1 cellular context compared by ENCODE assay signal in the genomic region with DNA sequence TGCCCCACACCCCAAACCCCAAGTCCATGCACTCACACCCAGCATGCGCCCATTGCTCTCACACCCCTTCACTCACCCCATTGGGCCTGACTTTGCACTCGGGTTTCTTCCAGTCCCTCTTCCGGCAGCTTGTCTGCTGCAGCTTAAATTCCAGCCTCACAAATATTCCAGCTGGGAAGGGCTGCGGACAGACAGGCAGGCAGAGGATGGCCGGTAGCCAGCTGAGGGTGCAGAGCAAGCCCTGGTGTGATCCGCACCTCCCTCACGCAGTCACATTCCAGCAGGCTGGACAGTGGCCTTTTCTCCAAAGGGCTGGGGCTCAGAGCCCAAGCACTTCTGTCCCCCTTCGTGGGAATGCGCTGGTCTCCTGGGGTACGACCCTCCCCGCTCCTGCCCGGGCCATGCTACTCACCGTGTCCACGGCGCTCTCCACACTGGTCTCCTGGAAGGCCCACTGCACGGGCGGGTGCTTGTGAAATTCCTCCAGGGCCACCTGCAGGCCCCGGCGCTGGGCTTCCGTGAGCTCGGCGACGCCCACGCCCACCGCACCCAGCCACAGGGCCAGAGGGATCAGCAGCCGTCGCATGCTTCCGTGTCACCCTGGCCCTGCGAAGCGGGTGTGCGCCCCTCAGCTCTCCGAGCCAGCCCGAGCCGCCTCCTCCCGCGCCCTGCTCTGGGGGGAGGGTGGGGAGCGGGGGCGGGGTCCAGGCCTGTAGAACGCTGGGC.
TF ChIP-seq lines count a peak whose summit lies in the region.

No MANE protein-coding gene starts in this region.

TF ChIP-seq in SK-N-SH, 30 proteins besides CTCF, POLR2A, EP300 and RAD21:
- TF ChIP-seq FOXJ3 (CRISPR knock-in tag; IDR thresholded peaks at IDR 0.05), result no peak
- TF ChIP-seq RXRA (IDR thresholded peaks at IDR 0.05; ENCODE audit: borderline replicate concordance, low read depth), result no peak
- TF ChIP-seq SIN3A (IDR thresholded peaks at IDR 0.05; ENCODE audit: borderline replicate concordance, low read depth, low read length), result no peak
- TF ChIP-seq NRF1 (IDR thresholded peaks at IDR 0.05; ENCODE audit: low read depth, low read length), result no peak
- no peak for TF ChIP-seq ELF1 (IDR thresholded peaks at IDR 0.05)
- no peak for TF ChIP-seq MXI1 (IDR thresholded peaks at IDR 0.05; ENCODE audit: low read depth, low read length)
- no peak for TF ChIP-seq YY1 (IDR thresholded peaks at IDR 0.05; ENCODE audit: low read depth)
- no peak for TF ChIP-seq USF1 (IDR thresholded peaks at IDR 0.05; ENCODE audit: borderline replicate concordance, low read depth)
